In the genomic region with DNA sequence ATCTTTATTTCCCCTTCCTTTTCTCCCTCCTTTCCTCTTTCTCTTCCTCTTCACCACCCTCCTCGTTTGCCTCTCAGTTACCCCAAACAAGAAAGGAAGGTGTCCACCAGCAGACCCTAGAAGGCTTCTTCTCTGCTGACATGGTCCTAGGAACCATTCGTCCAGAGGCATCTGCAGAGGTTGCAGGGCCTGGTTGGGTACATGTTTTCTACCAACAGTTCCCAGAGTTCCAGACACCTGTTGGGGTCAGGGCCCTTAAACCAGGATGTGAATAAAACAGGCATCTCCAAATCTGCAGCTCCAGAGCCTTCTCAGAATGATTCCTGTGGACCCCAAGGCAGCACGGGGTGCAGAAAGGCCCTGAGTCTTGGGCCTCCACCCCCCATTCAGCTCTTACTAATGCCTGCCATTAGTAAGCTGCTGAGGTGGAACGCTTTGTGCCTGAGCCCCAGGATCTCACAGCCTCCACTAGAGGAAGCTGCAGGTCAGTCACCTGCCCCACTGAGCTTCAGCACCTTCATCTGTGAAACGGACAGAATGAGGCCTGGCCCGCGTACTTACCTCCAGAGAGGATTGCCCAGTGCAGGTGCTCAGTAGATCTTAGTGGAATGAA, we compare ENCODE assay signal across 22 cellular contexts.
"Had no signal": no experiment of that assay in that cellular context is flagged by ENCODE, and none has a peak within 500 bp of the region (broad histone marks: within the 10 kb centered on the region; RNA-seq: fewer than 3 reads in every experiment).

No MANE protein-coding gene starts in this region.

- H3K4me3 ChIP-seq: dorsolateral prefrontal cortex, tibial artery had no signal

- DNase-seq: activated CD4-positive, alpha-beta memory T cell treated with anti-CD3 and anti-CD28 coated beads, Interleukin-2, amount 10 ng/mL, durations not matched to agents 7 days and 5 days; activated CD4-positive, alpha-beta T cell treated with anti-CD3 and anti-CD28 coated beads for 36 hours; activated CD8-positive, alpha-beta memory T cell treated with anti-CD3 and anti-CD28 coated beads, Interleukin-2, amount 50 U/mL, for 4 hours; activated effector memory CD4-positive, alpha-beta T cell treated with Interleukin-2 at 50 U/mL for 16 hours; activated naive CD4-positive, alpha-beta T cell treated with anti-CD3 and anti-CD28 coated beads, Interleukin-2, amount 10 ng/mL, durations not matched to agents 7 days and 5 days; activated naive CD8-positive, alpha-beta T cell treated with anti-CD3 and anti-CD28 coated beads, Interleukin-2, amount 50 U/mL, for 24 hours; activated T-cell treated with anti-CD3 and anti-CD28 coated beads, Interleukin-2, amount 50 U/mL, for 48 hours; aorta; brain microvascular endothelial cell; central memory CD4-positive, alpha-beta T cell; dorsolateral prefrontal cortex; erythroblast; kidney; left ventricle myocardium superior; natural killer cell; stimulated activated CD4-positive, alpha-beta T cell treated with anti-CD3 and anti-CD28 coated beads, Interleukin-12 subunit alpha, Interleukin-12 subunit beta, amount 100 ng/mL, for 4 hours; stimulated activated CD4-positive, alpha-beta T cell treated with anti-CD3 and anti-CD28 coated beads, Interleukin-1b, Interleukin-23, amount 100 ng/mL, for 48 hours; stimulated activated naive CD8-positive, alpha-beta T cell treated with anti-CD3 and anti-CD28 coated beads, Interleukin-15, Interleukin-2, amounts not matched to agents 100 U/mL and 50 U/mL, for 24 hours; substantia nigra; tibial artery had no signal

- H3K27ac ChIP-seq: brain microvascular endothelial cell, dorsolateral prefrontal cortex, neutrophil, tibial artery had no signal

- H3K9me3 ChIP-seq: tibial artery had no signal

- H3K36me3 ChIP-seq: brain microvascular endothelial cell, neutrophil, tibial artery had no signal

- H3K27me3 ChIP-seq: brain microvascular endothelial cell, dorsolateral prefrontal cortex, neutrophil, tibial artery had no signal

- ATAC-seq: activated CD4-positive, alpha-beta T cell treated with anti-CD3 and anti-CD28 coated beads for 36 hours; activated naive CD8-positive, alpha-beta T cell treated with anti-CD3 and anti-CD28 coated beads, Interleukin-2, amount 50 U/mL, for 24 hours; left ventricle myocardium superior; natural killer cell; stimulated activated naive CD8-positive, alpha-beta T cell treated with anti-CD3 and anti-CD28 coated beads, Interleukin-15, Interleukin-2, amounts not matched to agents 100 U/mL and 50 U/mL, for 24 hours; WTC11 had no signal
